In the genomic region with DNA sequence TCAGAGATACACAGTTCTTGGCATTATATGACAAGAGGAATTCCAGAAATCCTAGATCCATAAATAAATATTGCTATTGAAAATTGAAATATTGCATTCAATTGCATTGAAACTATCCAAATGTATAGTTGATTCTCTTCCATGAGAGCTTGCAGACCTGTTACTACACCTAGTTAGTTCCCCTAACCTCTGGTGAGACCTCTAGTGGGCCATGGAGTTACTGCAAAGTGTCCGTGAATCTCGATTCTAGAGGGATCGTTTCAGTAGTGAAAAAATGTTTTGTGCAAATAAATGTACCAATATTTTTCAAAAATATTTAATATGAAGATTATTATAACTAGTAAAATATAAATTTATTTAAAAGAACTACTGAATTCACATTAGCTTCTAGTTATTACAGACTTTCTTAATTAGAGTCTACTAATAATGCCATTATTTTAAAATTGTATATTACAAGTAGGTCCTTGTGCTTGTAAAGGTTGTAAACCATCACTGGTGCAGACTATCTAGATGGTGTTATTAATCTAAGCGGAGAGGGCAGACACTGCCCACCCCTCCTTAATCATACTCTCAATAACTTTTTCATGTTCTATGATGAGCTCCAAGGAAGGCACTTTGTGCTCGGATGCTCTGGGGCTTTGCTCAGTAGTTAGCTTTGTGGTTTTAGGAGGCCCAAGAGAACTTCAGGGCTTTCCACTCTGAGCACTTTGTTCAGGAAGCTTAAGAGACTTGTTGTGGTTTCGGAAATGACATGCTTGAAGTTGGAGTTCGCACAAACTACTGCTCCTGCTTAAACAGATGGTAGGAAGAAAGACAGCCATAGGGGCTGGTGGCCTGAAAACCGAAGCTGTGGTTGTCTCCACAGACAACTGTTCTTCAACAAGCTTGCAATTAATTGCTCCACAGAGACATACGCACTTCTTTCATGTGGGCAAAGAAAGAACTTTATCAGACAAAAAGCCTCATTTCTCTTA, we compare ENCODE assay signal across 1 cellular context.
TF ChIP-seq lines count a peak whose summit lies in the region.

No MANE protein-coding gene starts in this region.

TF ChIP-seq in GM23338, 12 proteins besides CTCF, POLR2A, EP300 and RAD21 (continued from another document):
- TF ChIP-seq, protein P1, sequence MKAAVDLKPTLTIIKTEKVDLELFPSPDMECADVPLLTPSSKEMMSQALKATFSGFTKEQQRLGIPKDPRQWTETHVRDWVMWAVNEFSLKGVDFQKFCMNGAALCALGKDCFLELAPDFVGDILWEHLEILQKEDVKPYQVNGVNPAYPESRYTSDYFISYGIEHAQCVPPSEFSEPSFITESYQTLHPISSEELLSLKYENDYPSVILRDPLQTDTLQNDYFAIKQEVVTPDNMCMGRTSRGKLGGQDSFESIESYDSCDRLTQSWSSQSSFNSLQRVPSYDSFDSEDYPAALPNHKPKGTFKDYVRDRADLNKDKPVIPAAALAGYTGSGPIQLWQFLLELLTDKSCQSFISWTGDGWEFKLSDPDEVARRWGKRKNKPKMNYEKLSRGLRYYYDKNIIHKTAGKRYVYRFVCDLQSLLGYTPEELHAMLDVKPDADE (IDR thresholded peaks at IDR 0.05), result no peak
- TF ChIP-seq ZNF114 (CRISPR knock-in tag; IDR thresholded peaks at IDR 0.05) (no peak), JUNB (IDR thresholded peaks at IDR 0.05; ENCODE audit: unreplicated experiment) (no peak), NANOG (IDR thresholded peaks at IDR 0.05; ENCODE audit: borderline replicate concordance) (no peak), EZH2phosphoT487 (IDR thresholded peaks at IDR 0.05; ENCODE audit: unreplicated experiment) (no peak), EZH2 (IDR thresholded peaks at IDR 0.05; ENCODE audit: low read depth, unreplicated experiment) (no peak), CREB1 (CRISPR knock-in tag; IDR thresholded peaks at IDR 0.05; ENCODE audit: low read depth) (no peak), STAT1 (IDR thresholded peaks at IDR 0.05; ENCODE audit: unreplicated experiment) (no peak)
